ENCODE assay signal across 6 cellular contexts in the genomic region with DNA sequence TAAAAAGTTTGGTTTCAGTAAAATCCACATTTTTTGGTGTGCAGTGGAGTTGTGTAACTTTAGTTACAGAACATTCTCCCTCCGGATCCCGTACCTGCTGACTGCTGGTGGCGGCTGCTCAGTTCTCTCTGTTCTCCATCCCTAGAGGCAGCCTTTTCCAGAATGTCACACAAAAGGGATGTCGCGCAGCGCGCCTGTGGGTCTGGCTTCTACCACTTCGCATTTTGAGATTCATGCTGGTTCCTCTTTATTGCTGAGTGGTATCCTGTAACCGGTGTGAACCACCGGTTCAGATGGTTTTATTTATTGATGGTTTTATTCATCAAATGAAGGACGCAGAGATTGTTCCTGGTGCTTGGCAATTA. TPM values are rescaled to one million over a fixed set of nuclear protein-coding genes. Genes with fewer than 3 reads are reported as not detected.
DNase-seq lines count a peak whose midpoint lies in the region; ATAC-seq, FAIRE-seq and TF ChIP-seq lines count a peak whose summit lies in the region.

No MANE protein-coding gene starts in this region.

- DNase-seq in NCI-H1436 (lab: John Stamatoyannopoulos, UW), result peak; percentile 34
- no peak for DNase-seq in NCI-H1436 treated with DMSO at 0.1 percent for 48 hours (lab: John Stamatoyannopoulos, UW)
- no peak for DNase-seq in K562 (ENCODE audit: extremely low read depth in 1 of 4, low spot score in 3 of 4)
- no peak for DNase-seq in sciatic nerve (ENCODE audit: low spot score)

- H4K20me1 ChIP-seq in K562 (replicated peaks; ENCODE audit: control insufficient read depth, insufficient read depth, low read length), result no peaks in the 10 kb centered on the region

- no peak for TF ChIP-seq EP300 in K562 (IDR thresholded peaks at IDR 0.05; ENCODE audit: low read length)

- H3K4me3 ChIP-seq in K562, result peak overlapping the region; percentile 15; the same call in 1 of the 2 replicates

- H2AFZ ChIP-seq in K562 (ENCODE audit: low read depth, low read length), result peak overlapping the region; percentile 95

- H3K9me1 ChIP-seq in K562 (ENCODE audit: control insufficient read depth, insufficient read depth, low read length), result no peaks in the 10 kb centered on the region

- H3K27ac ChIP-seq in K562 (ENCODE audit: extremely low read depth, low read depth, low read length), result peak overlapping the region; percentile 86

- peak overlapping the region; percentile 71 to 92 for H3K9ac ChIP-seq in K562 (ENCODE audit: insufficient read depth in 1 of 2, low read depth in 2 of 2, low read length in 2 of 2)

- peak; percentile 79 for FAIRE-seq in K562 (lab: Jason Lieb, UNC)

- BruUV-seq in K562 (replicated peaks; lab: Mats Ljungman, UMichigan), result no TSS peak

- WGBS in K562 (ENCODE audit: insufficient coverage, low coverage, missing lambda C conversion rate), result 70% methylated on average over 11 of the region's 11 CpGs

- H3K36me3 ChIP-seq in K562 (ENCODE audit: control insufficient read depth, insufficient read depth, low read length), result peaks cover 4% of the 10 kb centered on the region; the same call in 1 of the 3 replicates

- H3K27me3 ChIP-seq in K562 (ENCODE audit: control insufficient read depth in 2 of 2, insufficient read depth in 2 of 2, low read length in 2 of 2), result no peaks in the 10 kb centered on the region

- CTCF ChIA-PET in K562 (lab: Yijun Ruan, JAX; ENCODE audit: low intra/inter-chr PET ratio), result no interaction called here

- H3K79me2 ChIP-seq in K562 (ENCODE audit: control insufficient read depth, insufficient read depth, low read length), result peaks cover 5% of the 10 kb centered on the region; the same call in 2 of the 3 replicates

- intact Hi-C loops in K562 (cut with micrococcal nuclease) (loop anchor here (10.0 kb wide), 1 partner anchor 239 kb away; no protein-coding TSS in a partner anchor), sciatic nerve (cut with DNase I) (no loop called here)

- H3K4me1 ChIP-seq in K562 (replicated peaks in 1 of 2; ENCODE audit: control insufficient read depth in 2 of 2, insufficient read depth in 2 of 2, low read length in 2 of 2), result peaks cover 14 to 36% of the 10 kb centered on the region in 2 experiments

- ATAC-seq in K562 (no peak), sciatic nerve (peak; percentile 1), GM21381 (IDR thresholded peaks at IDR 0.05; ENCODE audit: unreplicated experiment) (no peak), GM21423 (IDR thresholded peaks at IDR 0.05; ENCODE audit: unreplicated experiment) (no peak)

- TF ChIP-seq POLR2A in K562 (conservative IDR thresholded peaks at IDR 0.05), result no peak

- H3K4me2 ChIP-seq in K562 (ENCODE audit: insufficient read depth, low read length), result peak overlapping the region; percentile 69; the same call in 1 of the 2 replicates

- H3K9me3 ChIP-seq in K562 (replicated peaks; ENCODE audit: control insufficient read depth, insufficient read depth, low read depth, low read length), result no peaks in the 10 kb centered on the region

- POLR2A ChIA-PET in K562 (lab: Yijun Ruan, JAX), result no interaction called here

- in situ Hi-C loops in K562 (cut with MboI), result no loop called here

- TF ChIP-seq RAD21 in K562 (CRISPR knock-in tag; conservative IDR thresholded peaks at IDR 0.05 in 1 of 2, IDR thresholded peaks at IDR 0.05 in 1 of 2), result no peak

- TF ChIP-seq CTCF in K562 (IDR thresholded peaks at IDR 0.05 in 2 of 3, conservative IDR thresholded peaks at IDR 0.05 in 1 of 3; ENCODE audit: insufficient read depth in 2 of 3, low read depth in 1 of 3, low read length in 3 of 3), result no peak

RNA-seq across cellular contexts. Expression of gene CEP131, which starts 1.0 kb away (rescaled TPM):
- total RNA-seq in K562 (2011; cell fraction: chromatin; rRNA removed; ENCODE audit: low replicate concordance), result 15.6 and 46.2 TPM in 2 replicates
- total RNA-seq in K562 (2011; cell fraction: nucleolus; rRNA removed), result 30.3 and 31.2 TPM in 2 replicates
- 11.7 and 22.0 TPM in 2 replicates for total RNA-seq in K562 (2011; cell fraction: nucleoplasm; rRNA removed)
- total RNA-seq in K562 (2014; rRNA removed) (18.3 and 21.2 TPM in 2 replicates), K562 (2014; rRNA removed; fragmentation: Illumina TruSeq; extraction: Trizol) (0.99 and 1.2 TPM in 2 replicates), K562 (2015; rRNA removed; fragmentation: Illumina TruSeq; extraction: Trizol) (6.3 and 8.8 TPM in 2 replicates), K562 (2021) (14.9 and 16.7 TPM in 2 replicates), sciatic nerve (10.1 TPM)
- polyA plus RNA-seq in K562 (2011; rRNA removed) (2.3 and 4.7 TPM in 2 replicates), K562 (2014; fragmentation: Illumina TruSeq; extraction: Trizol) (1.7 and 5.3 TPM in 2 replicates), K562 (2014; fragmentation: Nextera tagmentation; extraction: Ambion mirVana) (under 1 TPM; 0.24 to 0.34 TPM), K562 (2014; rRNA removed) (12.4 and 17.1 TPM in 2 replicates)
- polyA plus RNA-seq in K562 (2011; cell fraction: cytosol; rRNA removed), result 3.2 and 5.1 TPM in 2 replicates
- polyA plus RNA-seq in K562 (2011; cell fraction: nucleus; rRNA removed), result 21.2 and 39.0 TPM in 2 replicates
- polyA plus RNA-seq in K562 (2012), result 16.5 and 26.3 TPM in 2 replicates
- 1.1 and 1.4 TPM in 2 replicates for polyA minus RNA-seq in K562 (2011; rRNA and poly(A)+ RNA removed)
- polyA minus RNA-seq in K562 (2011; cell fraction: cytosol; rRNA and poly(A)+ RNA removed), result 4.2 and 7.9 TPM in 2 replicates
- 7.3 and 8.8 TPM in 2 replicates for polyA minus RNA-seq in K562 (2011; cell fraction: nucleus; rRNA and poly(A)+ RNA removed)

RNA-seq across cellular contexts. Expression of gene TEPSIN, which starts 15.1 kb away (rescaled TPM):
- 40.8 and 141 TPM in 2 replicates for total RNA-seq in K562 (2011; cell fraction: chromatin; rRNA removed; ENCODE audit: low replicate concordance)
- 87.2 and 95.9 TPM in 2 replicates for total RNA-seq in K562 (2011; cell fraction: nucleolus; rRNA removed)
- 46.2 and 50.4 TPM in 2 replicates for total RNA-seq in K562 (2011; cell fraction: nucleoplasm; rRNA removed)
- total RNA-seq in K562 (2014; rRNA removed) (10.0 and 18.0 TPM in 2 replicates), K562 (2014; rRNA removed; fragmentation: Illumina TruSeq; extraction: Trizol) (1.8 and 2.1 TPM in 2 replicates), K562 (2015; rRNA removed; fragmentation: Illumina TruSeq; extraction: Trizol) (5.1 and 5.7 TPM in 2 replicates), K562 (2021) (24.8 and 29.8 TPM in 2 replicates), sciatic nerve (38.1 TPM)
- polyA plus RNA-seq in K562 (2011; rRNA removed) (6.6 and 9.8 TPM in 2 replicates), K562 (2014; fragmentation: Illumina TruSeq; extraction: Trizol) (5.3 and 7.2 TPM in 2 replicates), K562 (2014; fragmentation: Nextera tagmentation; extraction: Ambion mirVana) (under 1 TPM; 0.80 to 0.81 TPM), K562 (2014; rRNA removed) (15.2 and 22.7 TPM in 2 replicates)
- 8.0 and 15.3 TPM in 2 replicates for polyA plus RNA-seq in K562 (2011; cell fraction: cytosol; rRNA removed)
- polyA plus RNA-seq in K562 (2011; cell fraction: nucleus; rRNA removed), result 105 and 184 TPM in 2 replicates
- polyA plus RNA-seq in K562 (2012), result 12.5 and 21.3 TPM in 2 replicates
- 3.7 and 4.7 TPM in 2 replicates for polyA minus RNA-seq in K562 (2011; rRNA and poly(A)+ RNA removed)
- polyA minus RNA-seq in K562 (2011; cell fraction: cytosol; rRNA and poly(A)+ RNA removed), result 4.6 and 6.4 TPM in 2 replicates
- 37.2 and 42.8 TPM in 2 replicates for polyA minus RNA-seq in K562 (2011; cell fraction: nucleus; rRNA and poly(A)+ RNA removed)

RNA-seq across cellular contexts. Expression of gene NDUFAF8, which starts 15.4 kb away (rescaled TPM):
- total RNA-seq in K562 (2011; cell fraction: chromatin; rRNA removed; ENCODE audit: low replicate concordance), result 68.1 and 75.3 TPM in 2 replicates
- 29.2 and 40.8 TPM in 2 replicates for total RNA-seq in K562 (2011; cell fraction: nucleolus; rRNA removed)
- 60.6 and 70.4 TPM in 2 replicates for total RNA-seq in K562 (2011; cell fraction: nucleoplasm; rRNA removed)
- total RNA-seq in K562 (2014; rRNA removed) (107 and 136 TPM in 2 replicates), K562 (2014; rRNA removed; fragmentation: Illumina TruSeq; extraction: Trizol) (102 and 107 TPM in 2 replicates), K562 (2015; rRNA removed; fragmentation: Illumina TruSeq; extraction: Trizol) (84.5 and 90.0 TPM in 2 replicates), K562 (2021) (83.7 and 87.1 TPM in 2 replicates), sciatic nerve (37.4 TPM)
- polyA plus RNA-seq in K562 (2011; rRNA removed) (88.8 and 116 TPM in 2 replicates), K562 (2014; fragmentation: Illumina TruSeq; extraction: Trizol) (33.5 and 44.1 TPM in 2 replicates), K562 (2014; fragmentation: Nextera tagmentation; extraction: Ambion mirVana) (10 to 100 TPM; 13.5 to 17.4 TPM), K562 (2014; rRNA removed) (138 and 144 TPM in 2 replicates)
- 77.7 and 122 TPM in 2 replicates for polyA plus RNA-seq in K562 (2011; cell fraction: cytosol; rRNA removed)
- 40.8 and 50.9 TPM in 2 replicates for polyA plus RNA-seq in K562 (2011; cell fraction: nucleus; rRNA removed)
- polyA plus RNA-seq in K562 (2012), result 37.9 and 163 TPM in 2 replicates
- 36.1 and 37.7 TPM in 2 replicates for polyA minus RNA-seq in K562 (2011; rRNA and poly(A)+ RNA removed)
- polyA minus RNA-seq in K562 (2011; cell fraction: cytosol; rRNA and poly(A)+ RNA removed), result 4.4 and 14.6 TPM in 2 replicates
- 11.4 and 14.2 TPM in 2 replicates for polyA minus RNA-seq in K562 (2011; cell fraction: nucleus; rRNA and poly(A)+ RNA removed)

RNA-seq across cellular contexts. Expression of gene AATK, which starts 57.7 kb away (rescaled TPM):
- 0.63 and 1.3 TPM in 2 replicates for total RNA-seq in K562 (2011; cell fraction: chromatin; rRNA removed; ENCODE audit: low replicate concordance)
- total RNA-seq in K562 (2011; cell fraction: nucleolus; rRNA removed), result 1.3 TPM in 2 replicates
- 0.84 and 1.1 TPM in 2 replicates for total RNA-seq in K562 (2011; cell fraction: nucleoplasm; rRNA removed)
- total RNA-seq in K562 (2014; rRNA removed) (0.24 TPM in 1 of 2 replicates, not detected in the other), K562 (2014; rRNA removed; fragmentation: Illumina TruSeq; extraction: Trizol) (0.10 TPM in 1 of 2 replicates, not detected in the other), K562 (2015; rRNA removed; fragmentation: Illumina TruSeq; extraction: Trizol) (0.11 TPM in 1 of 2 replicates, not detected in the other), K562 (2021) (0.51 and 0.55 TPM in 2 replicates), sciatic nerve (440 TPM)
- polyA plus RNA-seq in K562 (2011; rRNA removed) (0.43 and 0.50 TPM in 2 replicates), K562 (2014; fragmentation: Illumina TruSeq; extraction: Trizol) (0.29 TPM in 1 of 2 replicates, not detected in the other), K562 (2014; fragmentation: Nextera tagmentation; extraction: Ambion mirVana) (not detected), K562 (2014; rRNA removed) (0.25 and 0.26 TPM in 2 replicates)
- 0.46 and 1.1 TPM in 2 replicates for polyA plus RNA-seq in K562 (2011; cell fraction: cytosol; rRNA removed)
- 1.6 and 3.2 TPM in 2 replicates for polyA plus RNA-seq in K562 (2011; cell fraction: nucleus; rRNA removed)
- polyA plus RNA-seq in K562 (2012), result 0.18 and 0.32 TPM in 2 replicates
- polyA minus RNA-seq in K562 (2011; rRNA and poly(A)+ RNA removed), result not detected in 2 replicates
- polyA minus RNA-seq in K562 (2011; cell fraction: cytosol; rRNA and poly(A)+ RNA removed), result 1.0 and 1.1 TPM in 2 replicates
- 0.78 and 1.5 TPM in 2 replicates for polyA minus RNA-seq in K562 (2011; cell fraction: nucleus; rRNA and poly(A)+ RNA removed)

RNA-seq across cellular contexts. Expression of gene PVALEF, which starts 58.4 kb away (rescaled TPM):
- not detected in 2 replicates for total RNA-seq in K562 (2011; cell fraction: chromatin; rRNA removed; ENCODE audit: low replicate concordance)
- not detected in 2 replicates for total RNA-seq in K562 (2011; cell fraction: nucleolus; rRNA removed)
- total RNA-seq in K562 (2011; cell fraction: nucleoplasm; rRNA removed), result not detected in 2 replicates
- total RNA-seq in K562 (2014; rRNA removed) (not detected in 2 replicates), K562 (2014; rRNA removed; fragmentation: Illumina TruSeq; extraction: Trizol) (not detected in 2 replicates), K562 (2015; rRNA removed; fragmentation: Illumina TruSeq; extraction: Trizol) (not detected in 2 replicates), K562 (2021) (not detected in 2 replicates), sciatic nerve (not detected)
- polyA plus RNA-seq in K562 (2011; rRNA removed) (not detected in 2 replicates), K562 (2014; fragmentation: Illumina TruSeq; extraction: Trizol) (not detected in 2 replicates), K562 (2014; fragmentation: Nextera tagmentation; extraction: Ambion mirVana) (not detected), K562 (2014; rRNA removed) (not detected in 2 replicates)
- polyA plus RNA-seq in K562 (2011; cell fraction: cytosol; rRNA removed), result not detected in 2 replicates
- not detected in 2 replicates for polyA plus RNA-seq in K562 (2011; cell fraction: nucleus; rRNA removed)
- polyA plus RNA-seq in K562 (2012), result not detected in 2 replicates
- not detected in 2 replicates for polyA minus RNA-seq in K562 (2011; rRNA and poly(A)+ RNA removed)
- polyA minus RNA-seq in K562 (2011; cell fraction: cytosol; rRNA and poly(A)+ RNA removed), result not detected in 2 replicates
- polyA minus RNA-seq in K562 (2011; cell fraction: nucleus; rRNA and poly(A)+ RNA removed), result not detected in 2 replicates
